ENCODE assay signal across 1 cellular context in genomic region chr15:64864080-64864479, GRCh38.
TF ChIP-seq lines count a peak whose summit lies in the region.

No MANE protein-coding gene starts in this region.

TF ChIP-seq in HEK293, 187 proteins besides CTCF, POLR2A, EP300 and RAD21 (continued from another document):
- no peak for TF ChIP-seq ZSCAN18 (tag by site-specific recombination; IDR thresholded peaks at IDR 0.05)
